ENCODE assay signal across 7 cellular contexts in genomic region chr20:37339764-37340109, GRCh38. TPM values are rescaled to one million over a fixed set of nuclear protein-coding genes. Genes with fewer than 3 reads are reported as not detected.
DNase-seq lines count a peak whose midpoint lies in the region; ATAC-seq, FAIRE-seq and TF ChIP-seq lines count a peak whose summit lies in the region.
"Not testable (repeated sequence)": the region's sequence is repeated elsewhere in the genome, so short reads cannot be mapped to it uniquely, and the experiment has no call there.

No MANE protein-coding gene starts in this region.

- not testable (repeated sequence) for H4K20me1 ChIP-seq in K562 (replicated peaks; ENCODE audit: control insufficient read depth, insufficient read depth, low read length)

- not testable (repeated sequence) for ATAC-seq in K562

- H3K36me3 ChIP-seq in Caco-2 (ENCODE audit: control insufficient read depth, insufficient read depth, low read length); K562 (ENCODE audit: control insufficient read depth, insufficient read depth, low read length); neuronal stem cell (replicated peaks in 1 of 2; ENCODE audit: control insufficient read depth in 2 of 2, insufficient read depth in 2 of 2, low read length in 2 of 2); trophoblast cell (ENCODE audit: control insufficient read depth in 1 of 2, insufficient read depth in 2 of 2, low read length in 2 of 2): not testable (repeated sequence)

- not testable (repeated sequence) for H3K14ac ChIP-seq in neuronal stem cell (ENCODE audit: low read length)
- H3K14ac ChIP-seq in trophoblast cell (ENCODE audit: low read length) = peak overlapping the region; percentile 89

- CTCF ChIA-PET in Caco-2 (lab: Charles Lee); RWPE1 (lab: Yijun Ruan, JAX); K562 (lab: Yijun Ruan, JAX; ENCODE audit: low intra/inter-chr PET ratio): not testable (repeated sequence)

- H3K4me3 ChIP-seq in Caco-2 (ENCODE audit: low read depth, low read length); K562; neuronal stem cell (ENCODE audit: low read length in 2 of 2); trophoblast cell (ENCODE audit: low read depth, low read length): not testable (repeated sequence)

- WGBS in K562 (ENCODE audit: insufficient coverage, low coverage, missing lambda C conversion rate) = 33% methylated on average over 6 of the region's 7 CpGs
- WGBS in neuronal stem cell (ENCODE audit: extremely low coverage in 2 of 2, insufficient read length in 2 of 2, insufficient replicate concordance in 1 of 2), 2 donors = no CpG with 5 or more reads among the region's 7 CpGs
- WGBS in trophoblast cell (ENCODE audit: extremely low coverage, insufficient coverage, insufficient read length) = no CpG with 5 or more reads among the region's 7 CpGs

- not testable (repeated sequence) for TF ChIP-seq CTCF in Caco-2 (IDR thresholded peaks at IDR 0.05; ENCODE audit: insufficient read depth in 1 of 2, low read depth in 1 of 2, low read length in 1 of 2, severe bottlenecking in 1 of 2, unreplicated experiment in 1 of 2); RWPE1 (conservative IDR thresholded peaks at IDR 0.05; ENCODE audit: low read depth); K562 (IDR thresholded peaks at IDR 0.05 in 2 of 3, conservative IDR thresholded peaks at IDR 0.05 in 1 of 3; ENCODE audit: insufficient read depth in 2 of 3, low read depth in 1 of 3, low read length in 3 of 3); neural crest cell (conservative IDR thresholded peaks at IDR 0.05)

- H3K27me3 Mint-ChIP-seq in Caco-2 (ENCODE audit: insufficient read depth, unreplicated experiment); dendritic cell treated with granulocyte-macrophage colony-stimulating factor and Interleukin-4, amounts not matched to agents 40 ng/mL and 50 ng/mL, for 4 days; neural crest cell (ENCODE audit: low read depth): not testable (repeated sequence)

- H3K79me2 ChIP-seq in K562 (ENCODE audit: control insufficient read depth, insufficient read depth, low read length) = not testable (repeated sequence)
- H3K79me2 ChIP-seq in trophoblast cell (ENCODE audit: control insufficient read depth, insufficient read depth, low read length, poor library complexity) = peaks cover 14% of the 10 kb centered on the region

- not testable (repeated sequence) for H3K23ac ChIP-seq in neuronal stem cell (ENCODE audit: low read depth, low read length, poor library complexity); trophoblast cell (ENCODE audit: low read length)

- not testable (repeated sequence) for BruUV-seq in Caco-2 (replicated peaks; lab: Mats Ljungman, UMichigan); K562 (replicated peaks; lab: Mats Ljungman, UMichigan)

- not testable (repeated sequence) for H3K27me3 ChIP-seq in Caco-2 (replicated peaks; ENCODE audit: control insufficient read depth, insufficient read depth, low read length); K562 (ENCODE audit: control insufficient read depth in 2 of 2, insufficient read depth in 2 of 2, low read length in 2 of 2); neuronal stem cell (ENCODE audit: control insufficient read depth in 3 of 3, insufficient read depth in 3 of 3, low read depth in 1 of 3, low read length in 3 of 3); trophoblast cell (ENCODE audit: insufficient read depth, low read length)

- not testable (repeated sequence) for DNase-seq in Caco-2; RWPE1 (ENCODE audit: low spot score); K562 (ENCODE audit: extremely low read depth in 1 of 4, low spot score in 3 of 4); neural crest cell (ENCODE audit: low read depth, low spot score); neuronal stem cell (ENCODE audit: low spot score); trophoblast cell

- H3K4me1 Mint-ChIP-seq in Caco-2 (ENCODE audit: low read depth, unreplicated experiment) (peaks cover 40% of the 10 kb centered on the region), neural crest cell (peaks cover 54% of the 10 kb centered on the region)
- peaks cover 57% of the 10 kb centered on the region for H3K4me1 Mint-ChIP-seq in dendritic cell treated with granulocyte-macrophage colony-stimulating factor and Interleukin-4, amounts not matched to agents 40 ng/mL and 50 ng/mL, for 4 days (ENCODE audit: low read depth)

- not testable (repeated sequence) for H3K36me3 Mint-ChIP-seq in Caco-2 (ENCODE audit: insufficient read depth, unreplicated experiment); dendritic cell treated with granulocyte-macrophage colony-stimulating factor and Interleukin-4, amounts not matched to agents 40 ng/mL and 50 ng/mL, for 4 days (ENCODE audit: low read depth); neural crest cell (ENCODE audit: low read depth)

- not testable (repeated sequence) for H3K4me2 ChIP-seq in K562 (ENCODE audit: insufficient read depth, low read length); neuronal stem cell (ENCODE audit: insufficient read depth, low read length, poor library complexity, severe bottlenecking); trophoblast cell (ENCODE audit: low read length)

- not testable (repeated sequence) for H2AK5ac ChIP-seq in neuronal stem cell (ENCODE audit: low read depth, low read length)
- peak overlapping the region; percentile 84 for H2AK5ac ChIP-seq in trophoblast cell (ENCODE audit: low read length)

- not testable (repeated sequence) for H2BK15ac ChIP-seq in neuronal stem cell (ENCODE audit: low read length)

- not testable (repeated sequence) for FAIRE-seq in K562 (lab: Jason Lieb, UNC)

- not testable (repeated sequence) for TF ChIP-seq RAD21 in K562 (CRISPR knock-in tag; conservative IDR thresholded peaks at IDR 0.05 in 1 of 2, IDR thresholded peaks at IDR 0.05 in 1 of 2)

- intact Hi-C loops in Caco-2 (cut with micrococcal nuclease; ENCODE audit: unreplicated experiment); K562 (cut with micrococcal nuclease); dendritic cell treated with granulocyte-macrophage colony-stimulating factor and Interleukin-4, amounts not matched to agents 40 ng/mL and 50 ng/mL, for 4 days (cut with micrococcal nuclease): not testable (repeated sequence)

- in situ Hi-C loops in K562 (cut with MboI) = not testable (repeated sequence)

- not testable (repeated sequence) for H4K12ac ChIP-seq in trophoblast cell (ENCODE audit: low read depth, low read length)

- H4K8ac ChIP-seq in neuronal stem cell (ENCODE audit: low read depth, low read length) = not testable (repeated sequence)
- peak overlapping the region; percentile 81 for H4K8ac ChIP-seq in trophoblast cell (ENCODE audit: low read depth, low read length)

- H3K4me1 ChIP-seq in Caco-2 (peaks cover 54% of the 10 kb centered on the region), K562 (replicated peaks in 1 of 2; ENCODE audit: control insufficient read depth in 2 of 2, insufficient read depth in 2 of 2, low read length in 2 of 2) (peaks cover 16 to 22% of the 10 kb centered on the region in 2 experiments), neuronal stem cell (ENCODE audit: control insufficient read depth in 2 of 2, insufficient read depth in 1 of 2, low read depth in 1 of 2, low read length in 2 of 2) (peaks cover 12 to 19% of the 10 kb centered on the region in 2 donors), trophoblast cell (ENCODE audit: control insufficient read depth in 1 of 2, insufficient read depth in 2 of 2, low read length in 2 of 2) (peaks cover 31 to 40% of the 10 kb centered on the region in 2 experiments)

- not testable (repeated sequence) for H3K79me1 ChIP-seq in neuronal stem cell (ENCODE audit: low read depth, low read length)
- H3K79me1 ChIP-seq in trophoblast cell (ENCODE audit: low read length) = peaks cover 65% of the 10 kb centered on the region

- H2BK12ac ChIP-seq in neuronal stem cell (ENCODE audit: low read length) = not testable (repeated sequence)
- peak overlapping the region; percentile 98 for H2BK12ac ChIP-seq in trophoblast cell (ENCODE audit: low read length)

- H3K9me3 ChIP-seq in Caco-2; K562 (replicated peaks; ENCODE audit: control insufficient read depth, insufficient read depth, low read depth, low read length); neuronal stem cell (replicated peaks in 1 of 2; ENCODE audit: control insufficient read depth in 2 of 2, insufficient read depth in 1 of 2, low read depth in 1 of 2, low read length in 2 of 2); trophoblast cell (ENCODE audit: insufficient read depth, low read depth, low read length): not testable (repeated sequence)

- H3K9ac ChIP-seq in K562 (ENCODE audit: insufficient read depth in 1 of 2, low read depth in 2 of 2, low read length in 2 of 2); neuronal stem cell (ENCODE audit: low read depth, low read length, poor library complexity): not testable (repeated sequence)
- peak overlapping the region; percentile 24 for H3K9ac ChIP-seq in trophoblast cell (ENCODE audit: low read length)

- not testable (repeated sequence) for TF ChIP-seq POLR2A in K562 (conservative IDR thresholded peaks at IDR 0.05)

- H3K18ac ChIP-seq in neuronal stem cell (ENCODE audit: low read length) = not testable (repeated sequence)
- peak overlapping the region; percentile 80 for H3K18ac ChIP-seq in trophoblast cell (ENCODE audit: low read length)

- H3K27ac Mint-ChIP-seq in Caco-2 (ENCODE audit: unreplicated experiment) = peak overlapping the region; percentile 18
- H3K27ac Mint-ChIP-seq in dendritic cell treated with granulocyte-macrophage colony-stimulating factor and Interleukin-4, amounts not matched to agents 40 ng/mL and 50 ng/mL, for 4 days = peak overlapping the region; percentile 70
- not testable (repeated sequence) for H3K27ac Mint-ChIP-seq in neural crest cell (ENCODE audit: unreplicated experiment)

- H2BK120ac ChIP-seq in neuronal stem cell (ENCODE audit: low read depth, low read length) = not testable (repeated sequence)
- peak overlapping the region; percentile 98 for H2BK120ac ChIP-seq in trophoblast cell (ENCODE audit: insufficient read depth, low read length, poor library complexity)

- H3K27ac ChIP-seq in RWPE1 = peak overlapping the region; percentile 10
- H3K27ac ChIP-seq in K562 (ENCODE audit: extremely low read depth, low read depth, low read length); neuronal stem cell (replicated peaks; ENCODE audit: low read length): not testable (repeated sequence)
- peak overlapping the region; percentile 95 for H3K27ac ChIP-seq in trophoblast cell (ENCODE audit: low read depth, low read length)

- H3K9me3 Mint-ChIP-seq in Caco-2 (ENCODE audit: unreplicated experiment); dendritic cell treated with granulocyte-macrophage colony-stimulating factor and Interleukin-4, amounts not matched to agents 40 ng/mL and 50 ng/mL, for 4 days; neural crest cell: not testable (repeated sequence)

- H3K4me3 Mint-ChIP-seq in Caco-2 (ENCODE audit: unreplicated experiment); dendritic cell treated with granulocyte-macrophage colony-stimulating factor and Interleukin-4, amounts not matched to agents 40 ng/mL and 50 ng/mL, for 4 days: not testable (repeated sequence)
- peak overlapping the region; percentile 44 for H3K4me3 Mint-ChIP-seq in neural crest cell

- H2AFZ ChIP-seq in K562 (ENCODE audit: low read depth, low read length); neuronal stem cell (ENCODE audit: low read length); trophoblast cell (ENCODE audit: insufficient read depth, low read length, poor library complexity): not testable (repeated sequence)

- H2BK5ac ChIP-seq in neuronal stem cell (ENCODE audit: low read length) = not testable (repeated sequence)
- peak overlapping the region; percentile 82 for H2BK5ac ChIP-seq in trophoblast cell (ENCODE audit: low read depth, low read length, poor library complexity)

- TF ChIP-seq EP300 in K562 (IDR thresholded peaks at IDR 0.05; ENCODE audit: low read length) = not testable (repeated sequence)

- not testable (repeated sequence) for H3K9me1 ChIP-seq in K562 (ENCODE audit: control insufficient read depth, insufficient read depth, low read length)

- POLR2A ChIA-PET in Caco-2 (lab: Charles Lee) (interaction anchor here (0.7 kb wide), 1 partner anchor 76 kb away, joined by 8 read pairs; no protein-coding TSS in a partner anchor), RWPE1 (lab: Yijun Ruan, JAX; ENCODE audit: low non-redundant PET) (interaction anchor here (0.7 kb wide), 1 partner anchor 21 kb away, joined by 9 read pairs; no protein-coding TSS in a partner anchor)
- POLR2A ChIA-PET in K562 (lab: Yijun Ruan, JAX) = not testable (repeated sequence)

- peak overlapping the region; percentile 14 for H4K91ac ChIP-seq in neuronal stem cell (ENCODE audit: low read depth, low read length, poor library complexity)
- H4K91ac ChIP-seq in trophoblast cell (ENCODE audit: low read depth, low read length) = peak overlapping the region; percentile 93

- not testable (repeated sequence) for H3K4ac ChIP-seq in neuronal stem cell (ENCODE audit: low read length)
- peak overlapping the region; percentile 83 for H3K4ac ChIP-seq in trophoblast cell (ENCODE audit: low read depth, low read length)

RNA-seq across cellular contexts. Expression of gene SRC, which starts 6.2 kb away (rescaled TPM):
- total RNA-seq in Caco-2 (2022) = 197 and 222 TPM in 2 replicates
- 23.1 and 61.0 TPM in 2 replicates for total RNA-seq in K562 (2011; cell fraction: chromatin; rRNA removed; ENCODE audit: low replicate concordance)
- total RNA-seq in K562 (2011; cell fraction: nucleolus; rRNA removed) = 26.7 and 29.4 TPM in 2 replicates
- total RNA-seq in K562 (2011; cell fraction: nucleoplasm; rRNA removed) = 20.5 and 28.9 TPM in 2 replicates
- total RNA-seq in K562 (2014; rRNA removed) = 2.0 and 4.7 TPM in 2 replicates
- 1.4 and 1.9 TPM in 2 replicates for total RNA-seq in K562 (2014; rRNA removed; fragmentation: Illumina TruSeq; extraction: Trizol)
- total RNA-seq in K562 (2015; rRNA removed; fragmentation: Illumina TruSeq; extraction: Trizol) = 2.9 and 3.1 TPM in 2 replicates
- 7.0 and 7.7 TPM in 2 replicates for total RNA-seq in K562 (2021)
- 8.0 and 8.5 TPM in 2 replicates for polyA plus RNA-seq in K562 (2011; rRNA removed)
- polyA plus RNA-seq in K562 (2011; cell fraction: cytosol; rRNA removed) = 6.8 and 11.9 TPM in 2 replicates
- polyA plus RNA-seq in K562 (2011; cell fraction: nucleus; rRNA removed) = 45.7 and 78.2 TPM in 2 replicates
- 4.7 and 5.8 TPM in 2 replicates for polyA plus RNA-seq in K562 (2012)
- 5.4 and 8.3 TPM in 2 replicates for polyA plus RNA-seq in K562 (2014; fragmentation: Illumina TruSeq; extraction: Trizol)
- under 1 TPM; 0.06 to 0.14 TPM for polyA plus RNA-seq in K562 (2014; fragmentation: Nextera tagmentation; extraction: Ambion mirVana)
- 4.8 and 5.2 TPM in 2 replicates for polyA plus RNA-seq in K562 (2014; rRNA removed)
- 5.2 and 16.3 TPM in 2 replicates for polyA minus RNA-seq in K562 (2011; rRNA and poly(A)+ RNA removed)
- polyA minus RNA-seq in K562 (2011; cell fraction: cytosol; rRNA and poly(A)+ RNA removed) = 4.0 and 10.0 TPM in 2 replicates
- 12.3 and 15.8 TPM in 2 replicates for polyA minus RNA-seq in K562 (2011; cell fraction: nucleus; rRNA and poly(A)+ RNA removed)
- total RNA-seq in neural crest cell = 58.6 and 60.4 TPM in 2 replicates
- 32.2 TPM for polyA plus RNA-seq in neuronal stem cell (2013, experiment 1 of 2)
- 33.5 TPM for polyA plus RNA-seq in neuronal stem cell (2013, experiment 2 of 2)
- polyA plus RNA-seq in trophoblast cell (2013) = 188 and 198 TPM in 2 replicates

RNA-seq across cellular contexts. Expression of gene MANBAL, which starts 50.3 kb away (rescaled TPM):
- total RNA-seq in Caco-2 (2022) (95.6 and 106 TPM in 2 replicates), K562 (2014; rRNA removed) (9.2 and 15.5 TPM in 2 replicates), K562 (2014; rRNA removed; fragmentation: Illumina TruSeq; extraction: Trizol) (10.4 and 12.3 TPM in 2 replicates), K562 (2015; rRNA removed; fragmentation: Illumina TruSeq; extraction: Trizol) (14.1 and 16.3 TPM in 2 replicates), K562 (2021) (15.3 and 16.7 TPM in 2 replicates), neural crest cell (44.8 and 50.8 TPM in 2 replicates)
- 19.6 and 33.3 TPM in 2 replicates for total RNA-seq in K562 (2011; cell fraction: chromatin; rRNA removed; ENCODE audit: low replicate concordance)
- total RNA-seq in K562 (2011; cell fraction: nucleolus; rRNA removed) = 23.8 and 26.2 TPM in 2 replicates
- total RNA-seq in K562 (2011; cell fraction: nucleoplasm; rRNA removed) = 29.3 and 40.0 TPM in 2 replicates
- polyA plus RNA-seq in K562 (2011; rRNA removed) (30.0 and 35.0 TPM in 2 replicates), K562 (2014; fragmentation: Illumina TruSeq; extraction: Trizol) (27.9 and 31.6 TPM in 2 replicates), K562 (2014; fragmentation: Nextera tagmentation; extraction: Ambion mirVana) (10 to 100 TPM; 17.4 to 17.8 TPM), K562 (2014; rRNA removed) (24.8 and 25.3 TPM in 2 replicates)
- polyA plus RNA-seq in K562 (2011; cell fraction: cytosol; rRNA removed) = 55.8 and 75.0 TPM in 2 replicates
- polyA plus RNA-seq in K562 (2011; cell fraction: nucleus; rRNA removed) = 31.7 and 40.3 TPM in 2 replicates
- 20.9 and 26.2 TPM in 2 replicates for polyA plus RNA-seq in K562 (2012)
- 11.3 and 13.7 TPM in 2 replicates for polyA minus RNA-seq in K562 (2011; rRNA and poly(A)+ RNA removed)
- 8.8 and 12.4 TPM in 2 replicates for polyA minus RNA-seq in K562 (2011; cell fraction: cytosol; rRNA and poly(A)+ RNA removed)
- polyA minus RNA-seq in K562 (2011; cell fraction: nucleus; rRNA and poly(A)+ RNA removed) = 4.8 and 6.2 TPM in 2 replicates
- 66.5 TPM for polyA plus RNA-seq in neuronal stem cell (2013, experiment 1 of 2)
- polyA plus RNA-seq in neuronal stem cell (2013, experiment 2 of 2) = 66.4 TPM
- polyA plus RNA-seq in trophoblast cell (2013) = 61.2 and 63.9 TPM in 2 replicates
